ENCODE assay signal across 8 cellular contexts in the genomic region with DNA sequence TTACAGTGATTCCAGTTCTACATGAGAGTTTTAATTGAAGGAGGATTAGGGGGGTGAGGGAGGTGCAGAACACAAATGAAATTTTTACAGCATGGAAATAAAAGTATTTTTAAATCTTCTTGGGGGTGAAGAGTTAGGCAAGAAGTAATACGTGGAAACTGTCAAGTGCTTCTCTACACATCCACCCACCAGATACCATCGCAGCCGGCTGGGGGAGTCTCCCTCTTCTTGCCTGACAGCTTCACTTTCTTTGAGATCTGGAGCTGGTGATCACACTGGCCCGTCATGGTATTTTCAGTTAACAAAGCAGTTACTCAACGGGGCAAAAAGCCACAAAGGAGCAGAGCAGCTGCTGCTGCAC. TPM values are rescaled to one million over a fixed set of nuclear protein-coding genes. Genes with fewer than 3 reads are reported as not detected.
DNase-seq lines count a peak whose midpoint lies in the region; ATAC-seq and TF ChIP-seq lines count a peak whose summit lies in the region.

No MANE protein-coding gene starts in this region.

- peaks cover 21% of the 10 kb centered on the region for H3K4me1 ChIP-seq in HUES6 (ENCODE audit: control insufficient read depth, insufficient read depth, low read length)
- H3K4me1 ChIP-seq in aorta (ENCODE audit: control insufficient read depth in 1 of 2, insufficient read depth in 2 of 2, low read length in 2 of 2): no peaks in the 10 kb centered on the region

- in situ Hi-C loops in astrocyte of the cerebellum (cut with HindIII; ENCODE audit: low sequenced_read_pairs): no loop called here

- intact Hi-C loops in aorta (cut with DNase I): loop anchor here in 1 of 2 donors (10.0 kb wide), 1 partner anchor 554 kb away; no protein-coding TSS in a partner anchor

- peak overlapping the region; percentile 94 for H3K27ac ChIP-seq in AG04450 (ENCODE audit: low read depth, low read length)
- peak overlapping the region; percentile 94 for H3K27ac ChIP-seq in HUES6 (ENCODE audit: low read depth, low read length)
- peak overlapping the region; percentile 57 to 78 for H3K27ac ChIP-seq in aorta (ENCODE audit: low read depth in 1 of 2, low read length in 2 of 2)

- peak overlapping the region; percentile 93 for H3K9ac ChIP-seq in HUES6 (ENCODE audit: low read length)

- 0 to 1% methylated on average over 5 of the region's 5 CpGs for WGBS in aorta, 2 donors

- POLR2A ChIA-PET in AG04450 (lab: Yijun Ruan, JAX): interaction anchor here (0.5 to 1.2 kb wide), 4 partner anchors 198 to 597 kb away, joined by 3 to 4 read pairs (median 3); a partner anchor contains a TSS

- H3K4me3 ChIP-seq in AG04450 (ENCODE audit: low read depth, low read length) (peak overlapping the region; percentile 81), HUES6 (ENCODE audit: low read depth, low read length) (peak overlapping the region; percentile 98), astrocyte of the cerebellum (ENCODE audit: low read depth, low read length) (peak overlapping the region; percentile 86), aorta (ENCODE audit: low read length in 2 of 2) (peak overlapping the region; percentile 52 to 63)

- no peaks in the 10 kb centered on the region for H3K36me3 ChIP-seq in HUES6 (ENCODE audit: control insufficient read depth, insufficient read depth, low read length)
- no peaks in the 10 kb centered on the region for H3K36me3 ChIP-seq in aorta (ENCODE audit: control insufficient read depth in 1 of 2, insufficient read depth in 2 of 2, low read length in 1 of 2)

- no peaks in the 10 kb centered on the region; the same call in 1 of the 2 replicates for H3K9me3 ChIP-seq in AG04450 (ENCODE audit: control insufficient read depth, insufficient read depth, low read length)
- H3K9me3 ChIP-seq in HUES6 (ENCODE audit: control insufficient read depth, insufficient read depth, low read depth, low read length): no peaks in the 10 kb centered on the region
- H3K9me3 ChIP-seq in aorta (ENCODE audit: control insufficient read depth, low read length): no peaks in the 10 kb centered on the region

- H3K27me3 ChIP-seq in AG04450 (ENCODE audit: control insufficient read depth, insufficient read depth, low read length) (no peaks in the 10 kb centered on the region), HUES6 (ENCODE audit: control insufficient read depth, insufficient read depth, low read length) (peaks cover 40% of the 10 kb centered on the region), aorta (ENCODE audit: control insufficient read depth in 1 of 2, insufficient read depth in 2 of 2, low read length in 1 of 2) (no peaks in the 10 kb centered on the region)

- TF ChIP-seq CTCF in AG04450 (IDR thresholded peaks at IDR 0.05; ENCODE audit: low read depth, low read length) (no peak), astrocyte of the cerebellum (IDR thresholded peaks at IDR 0.05; ENCODE audit: low read depth, low read length, missing control alignments) (no peak)

- no peak for ATAC-seq in aorta (ENCODE audit: low FRiP score)
- ATAC-seq in HG03354 (IDR thresholded peaks at IDR 0.05; ENCODE audit: poor library complexity, severe bottlenecking, unreplicated experiment): no peak

- CTCF ChIA-PET in AG04450 (lab: Charles Lee): interaction anchor here (2.1 kb wide), 1 partner anchor 404 kb away, joined by 5 read pairs; no protein-coding TSS in a partner anchor

- DNase-seq in AG04450 (ENCODE audit: low read depth, low spot score) (peak; percentile 78), astrocyte of the cerebellum (ENCODE audit: low read depth) (no peak), medulla oblongata (ENCODE audit: extremely low spot score) (peak; percentile 89), aorta (no peak), inferior parietal cortex (ENCODE audit: extremely low spot score) (no peak)
- no peak for DNase-seq in activated effector memory CD4-positive, alpha-beta T cell treated with Interleukin-2 at 50 U/mL for 16 hours

RNA-seq across cellular contexts. Expression of a gene that starts 2.6 kb away (rescaled TPM):
- polyA plus RNA-seq in AG04450 (2011; rRNA removed) (0.14 and 0.17 TPM in 2 replicates), aorta (10 to 100 TPM in 1 of 2 donors, under 1 TPM in 1; 0.50 to 15.3 TPM)
- 0.48 and 0.64 TPM in 2 replicates for polyA minus RNA-seq in AG04450 (2011; rRNA and poly(A)+ RNA removed)
- total RNA-seq in aorta: 10 to 100 TPM; 12.8 to 60.3 TPM

Comparison
In these comparisons a context has a peak if more than half of its experiments do, and no peak if none do; other contexts are left out.
1. DNase-seq: peak in AG04450 (single experiment) and medulla oblongata (single experiment); none in astrocyte of the cerebellum (single experiment), aorta (0 of 2), activated effector memory CD4-positive, alpha-beta T cell treated with Interleukin-2 at 50 U/mL for 16 hours (single experiment) and inferior parietal cortex (single experiment).
2. Peak in every context shown above with its lines, with median percentiles within 50 percentile points of each other: H3K27ac ChIP-seq and H3K4me3 ChIP-seq.